ENCODE assay signal across 8 cellular contexts in genomic region chr3:197949767-197950660, GRCh38.
DNase-seq lines count a peak whose midpoint lies in the region; ATAC-seq and TF ChIP-seq lines count a peak whose summit lies in the region.

RPL35A (plus strand) TSS chr3:197950190; CDS start chr3:197950968, 778 bp downstream.

- TF ChIP-seq CTCF in AG09319 (IDR thresholded peaks at IDR 0.05; ENCODE audit: low read depth, low read length), result no peak

- ATAC-seq in GM19035 (IDR thresholded peaks at IDR 0.05; ENCODE audit: unreplicated experiment) (peak; percentile 88), HG03354 (IDR thresholded peaks at IDR 0.05; ENCODE audit: poor library complexity, severe bottlenecking, unreplicated experiment) (peak; percentile 98)
- ATAC-seq in activated CD4-positive, CD25-positive, alpha-beta regulatory T cell treated with anti-CD3 and anti-CD28 coated beads, Interleukin-2, amount 50 U/mL, for 24 hours, result peak; percentile 87 to 90

- DNase-seq in AG09319 (ENCODE audit: extremely low read depth, low read depth), result peak; percentile 87
- DNase-seq in NCI-H446 treated with DMSO at 0.1 percent for 48 hours (lab: John Stamatoyannopoulos, UW), result peak; percentile 92
- peak; percentile 96 for DNase-seq in cerebellar cortex (ENCODE audit: low spot score)
- DNase-seq in islet precursor cell, result peak; percentile 89
- peak; percentile 74 to 94 (median 75) for DNase-seq in stimulated activated CD4-positive, alpha-beta T cell treated with anti-CD3 and anti-CD28 coated beads, Interleukin-12 subunit alpha, Interleukin-12 subunit beta, amount 100 ng/mL, for 48 hours (ENCODE audit: low read depth in 2 of 3, low spot score in 1 of 3)

Comparison
In these comparisons a context has a peak if more than half of its experiments do, and no peak if none do; other contexts are left out.
1. Peak in every context shown above with its lines: DNase-seq and ATAC-seq.